ENCODE assay signal across 24 cellular contexts in genomic region chr2:65671670-65672069, GRCh38.
"Had no signal": no experiment of that assay in that cellular context is flagged by ENCODE, and none has a peak within 500 bp of the region (broad histone marks: within the 10 kb centered on the region; RNA-seq: fewer than 3 reads in every experiment).

No MANE protein-coding gene starts in this region.

- H3K36me3 ChIP-seq: heart right ventricle, lower lobe of right lung, sigmoid colon, thoracic aorta, vagina had no signal

- H3K4me2 ChIP-seq: smooth muscle cell had no signal

- H3K4me1 ChIP-seq: heart right ventricle, lower lobe of right lung, vagina had no signal

- H3K27me3 ChIP-seq: heart right ventricle, sigmoid colon, vagina had no signal

- H3K27ac ChIP-seq: heart right ventricle, lower lobe of right lung, sigmoid colon, thoracic aorta, vagina, VCaP had no signal

- FAIRE-seq: endometrium, kidney had no signal

- ATAC-seq: activated CD8-positive, alpha-beta memory T cell treated with anti-CD3 and anti-CD28 coated beads, Interleukin-2, amount 10 ng/mL, durations not matched to agents 7 days and 5 days; activated CD8-positive, alpha-beta T cell treated with anti-CD3 and anti-CD28 coated beads for 36 hours; activated naive CD8-positive, alpha-beta T cell treated with anti-CD3 and anti-CD28 coated beads, Interleukin-2, amount 50 U/mL, for 24 hours; heart right ventricle; left lobe of liver; lower lobe of right lung; naive thymus-derived CD4-positive, alpha-beta T cell; stimulated activated naive B cell treated with anti-CD40 and anti-IgM and Interleukin-4, amounts not matched to agents 10 μg/mL and 1 μg/mL and 100 μg/mL, for 72 hours had no signal

- DNase-seq: activated CD4-positive, alpha-beta T cell treated with anti-CD3 and anti-CD28 coated beads, Interleukin-2, amount 10 ng/mL, durations not matched to agents 7 days and 5 days; activated CD4-positive, CD25-positive, alpha-beta regulatory T cell treated with anti-CD3 and anti-CD28 coated beads, Interleukin-2, amount 50 U/mL, for 72 hours; activated CD8-positive, alpha-beta memory T cell treated with anti-CD3 and anti-CD28 coated beads, Interleukin-2, amount 10 ng/mL, durations not matched to agents 7 days and 5 days; activated CD8-positive, alpha-beta T cell treated with anti-CD3 and anti-CD28 coated beads for 36 hours; activated effector memory CD4-positive, alpha-beta T cell treated with anti-CD3 and anti-CD28 coated beads, Interleukin-2, amount 50 U/mL, for 16 hours; activated naive CD4-positive, alpha-beta T cell treated with anti-CD3 and anti-CD28 coated beads, Interleukin-2, amount 10 ng/mL, durations not matched to agents 7 days and 5 days; activated naive CD8-positive, alpha-beta T cell treated with anti-CD3 and anti-CD28 coated beads, Interleukin-2, amount 50 U/mL, for 24 hours; activated T-cell treated with anti-CD3 and anti-CD28 coated beads for 4 hours; cortex of kidney; heart right ventricle; kidney; lower lobe of right lung; naive thymus-derived CD4-positive, alpha-beta T cell; posterior cingulate gyrus; sigmoid colon; stimulated activated CD4-positive, alpha-beta T cell treated with anti-CD3 and anti-CD28 coated beads, Interleukin-2, amount 100 ng/mL, for 48 hours; stimulated activated CD8-positive, alpha-beta memory T cell treated with anti-CD3 and anti-CD28 coated beads, Interleukin-4, amount 100 ng/mL, for 48 hours; stimulated activated naive B cell treated with anti-CD40 and anti-IgM and Interleukin-4, amounts not matched to agents 10 μg/mL and 1 μg/mL and 100 μg/mL, for 72 hours had no signal

- H3K4me3 ChIP-seq: heart right ventricle, lower lobe of right lung, sigmoid colon, smooth muscle cell, thoracic aorta, vagina had no signal
